In the genomic region with DNA sequence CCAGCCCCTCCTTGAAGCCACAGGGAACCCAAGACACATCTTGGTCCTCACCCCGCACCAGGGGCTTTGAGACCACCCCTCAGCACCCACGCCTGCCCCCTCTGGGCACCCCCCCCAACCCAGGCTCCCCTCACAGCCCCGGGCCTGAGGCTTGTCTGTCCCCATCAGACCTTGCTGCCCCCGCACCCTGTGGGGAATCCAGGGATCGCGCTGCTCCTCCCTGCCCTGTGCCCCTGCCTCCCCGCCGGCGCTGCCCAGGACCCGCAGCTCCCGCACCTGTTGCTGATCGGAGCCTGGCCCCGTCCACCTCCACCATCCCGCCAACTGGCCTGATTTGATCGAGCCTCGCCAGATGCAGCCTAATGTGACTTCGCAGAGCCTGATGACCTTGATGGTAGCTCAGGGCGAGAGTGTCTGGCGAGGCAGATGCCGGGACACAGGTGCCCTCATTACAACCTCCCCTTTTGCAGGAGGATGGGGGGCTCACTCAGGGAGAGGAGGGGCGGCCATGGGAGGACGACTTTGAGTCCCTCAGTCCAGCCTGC, we compare ENCODE assay signal across 20 cellular contexts. TPM values are rescaled to one million over a fixed set of nuclear protein-coding genes. Genes with fewer than 3 reads are reported as not detected.
A peak's percentile ranks its signal among the peaks of the same experiment; 100 is the strongest.
DNase-seq lines count a peak whose midpoint lies in the region; ATAC-seq and TF ChIP-seq lines count a peak whose summit lies in the region.
"Had no signal": no experiment of that assay in that cellular context is flagged by ENCODE, and none has a peak within 500 bp of the region (broad histone marks: within the 10 kb centered on the region; RNA-seq: fewer than 3 reads in every experiment).

No MANE protein-coding gene starts in this region.

- no peaks in the 10 kb centered on the region for H3K36me3 Mint-ChIP-seq in endodermal cell (ENCODE audit: low read depth)
- H3K36me3 Mint-ChIP-seq: natural killer cell treated with Interleukin-12 subunit alpha and Interleukin-12 subunit beta and Interleukin-15 and Interleukin-18, amount 100 ng/mL, for 72 hours had no signal

- no peak overlapping the region for H3K4me3 Mint-ChIP-seq in endodermal cell
- H3K4me3 Mint-ChIP-seq: activated B cell treated with CpG ODN at 0.5 μM for 24 hours; CD4-positive, alpha-beta T cell; natural killer cell treated with Interleukin-12 subunit alpha and Interleukin-12 subunit beta and Interleukin-15 and Interleukin-18, amount 100 ng/mL, for 72 hours had no signal

- no peaks in the 10 kb centered on the region for H3K4me1 Mint-ChIP-seq in endodermal cell

- intact Hi-C loops in psoas muscle (cut with DNase I), result no loop called here

- ATAC-seq in RWPE2 (ENCODE audit: low read depth), result peak; percentile 45
- ATAC-seq in psoas muscle, result peak in 3 of 4 donors; percentile 10 to 27 (median 27)
- ATAC-seq in GM18511 (IDR thresholded peaks at IDR 0.05; ENCODE audit: unreplicated experiment), result no peak
- no peak for ATAC-seq in HG03039 (IDR thresholded peaks at IDR 0.05; ENCODE audit: unreplicated experiment)
- no peak for ATAC-seq in GM18519 (IDR thresholded peaks at IDR 0.05; ENCODE audit: low FRiP score, unreplicated experiment)
- ATAC-seq: left cardiac atrium had no signal

- H3K36me3 ChIP-seq in HEK293 (ENCODE audit: control insufficient read depth in 2 of 2, insufficient read depth in 1 of 2, low read length in 2 of 2) (no peaks in the 10 kb centered on the region), RWPE2 (ENCODE audit: low read depth) (no peaks in the 10 kb centered on the region), endodermal cell (ENCODE audit: control insufficient read depth, insufficient read depth, low read length) (no peaks in the 10 kb centered on the region), psoas muscle (ENCODE audit: insufficient read depth in 1 of 2, low read depth in 1 of 2) (no peaks in the 10 kb centered on the region)

- H3K9ac ChIP-seq in endodermal cell (ENCODE audit: extremely low read depth, low read length, poor library complexity, severe bottlenecking), result no peak overlapping the region

- H3K9me3 ChIP-seq in HEK293 (ENCODE audit: control insufficient read depth, insufficient read depth, low read depth, low read length) (no peaks in the 10 kb centered on the region), RWPE2 (ENCODE audit: severe bottlenecking) (no peaks in the 10 kb centered on the region), endodermal cell (ENCODE audit: control insufficient read depth, low read length) (no peaks in the 10 kb centered on the region), psoas muscle (no peaks in the 10 kb centered on the region)
- H3K9me3 ChIP-seq: testis had no signal

- no peaks in the 10 kb centered on the region for H3K9me3 Mint-ChIP-seq in endodermal cell
- H3K9me3 Mint-ChIP-seq: activated B cell treated with CpG ODN at 0.5 μM for 24 hours; CD4-positive, alpha-beta T cell; natural killer cell treated with Interleukin-12 subunit alpha and Interleukin-12 subunit beta and Interleukin-15 and Interleukin-18, amount 100 ng/mL, for 72 hours had no signal

- no peak for TF ChIP-seq CTCF in HEK293 (tag by site-specific recombination; IDR thresholded peaks at IDR 0.05)
- TF ChIP-seq CTCF in RWPE2 (IDR thresholded peaks at IDR 0.05; ENCODE audit: poor library complexity, severe bottlenecking), result no peak
- TF ChIP-seq CTCF in endodermal cell (conservative IDR thresholded peaks at IDR 0.05), result no peak
- TF ChIP-seq CTCF in psoas muscle (IDR thresholded peaks at IDR 0.05), result no peak

- H3K4me1 ChIP-seq in HEK293 (ENCODE audit: control insufficient read depth, insufficient read depth, low read length) (no peaks in the 10 kb centered on the region), RWPE2 (ENCODE audit: insufficient read depth, poor library complexity, severe bottlenecking) (peaks cover 3% of the 10 kb centered on the region), endodermal cell (ENCODE audit: control insufficient read depth, insufficient read depth, low read length) (no peaks in the 10 kb centered on the region), psoas muscle (no peaks in the 10 kb centered on the region)
- H3K4me1 ChIP-seq: testis had no signal

- CTCF ChIA-PET in HEK293 (lab: Yijun Ruan, JAX), result no interaction called here

- DNase-seq in RWPE2 (ENCODE audit: low spot score), result peak; percentile 66
- peak; percentile 69 for DNase-seq in endodermal cell
- DNase-seq in psoas muscle, result no peak
- DNase-seq: activated B cell treated with CpG ODN at 0.5 μM for 24 hours; activated CD4-positive, alpha-beta T cell treated with anti-CD3 and anti-CD28 coated beads, Interleukin-2, amount 50 U/mL, for 48 hours; cortex of kidney; DMS53; GF-D8; HCEC 1CT; left cardiac atrium; NCI-H1092; NCI-H2029 treated with DMSO at 0.1 percent for 48 hours; T-helper 9 cell; testis had no signal

- 83 to 89% methylated on average over 16 to 22 of the region's 22 CpGs for WGBS in endodermal cell (ENCODE audit: insufficient coverage in 1 of 2, insufficient read length in 1 of 2), 2 experiments
- 12 to 29% (median 19%) methylated on average over 17 to 22 of the region's 22 CpGs for WGBS in psoas muscle, 3 donors

- H3K27me3 ChIP-seq in RWPE2 (ENCODE audit: insufficient read depth, poor library complexity, severe bottlenecking), result no peaks in the 10 kb centered on the region
- H3K27me3 ChIP-seq in endodermal cell (ENCODE audit: control insufficient read depth, insufficient read depth, low read length, poor library complexity, severe bottlenecking), result no peaks in the 10 kb centered on the region
- peaks cover 0 to 10% (median 8%) of the 10 kb centered on the region in 3 donors for H3K27me3 ChIP-seq in psoas muscle (ENCODE audit: insufficient read depth in 3 of 3, low read length in 2 of 3)
- H3K27me3 ChIP-seq: testis had no signal

- H3K4me3 ChIP-seq in HEK293 (ENCODE audit: low read depth, low read length), result no peak overlapping the region
- H3K4me3 ChIP-seq in RWPE2 (ENCODE audit: severe bottlenecking), result no peak overlapping the region
- no peak overlapping the region for H3K4me3 ChIP-seq in endodermal cell (ENCODE audit: low read length)
- no peak overlapping the region for H3K4me3 ChIP-seq in psoas muscle
- H3K4me3 ChIP-seq: testis had no signal

- no peak overlapping the region for H3K27ac Mint-ChIP-seq in endodermal cell
- H3K27ac Mint-ChIP-seq: activated B cell treated with CpG ODN at 0.5 μM for 24 hours; CD4-positive, alpha-beta T cell; natural killer cell treated with Interleukin-12 subunit alpha and Interleukin-12 subunit beta and Interleukin-15 and Interleukin-18, amount 100 ng/mL, for 72 hours had no signal

- POLR2A ChIA-PET in HEK293 (lab: Yijun Ruan, JAX), result no interaction called here

- H3K27me3 Mint-ChIP-seq in endodermal cell (ENCODE audit: insufficient read depth), result no peaks in the 10 kb centered on the region

- no peak overlapping the region for H3K27ac ChIP-seq in HEK293 (ENCODE audit: extremely low read depth, low read depth, low read length)
- H3K27ac ChIP-seq in RWPE2 (ENCODE audit: poor library complexity, severe bottlenecking), result no peak overlapping the region
- H3K27ac ChIP-seq in endodermal cell (ENCODE audit: low read depth, low read length), result no peak overlapping the region
- no peak overlapping the region for H3K27ac ChIP-seq in psoas muscle
- H3K27ac ChIP-seq: testis had no signal

TF ChIP-seq in HEK293, 187 proteins besides CTCF, POLR2A, EP300 and RAD21:
- TF ChIP-seq ZNF544 (tag by site-specific recombination; IDR thresholded peaks at IDR 0.05), result no peak
- TF ChIP-seq ZNF785 (tag by site-specific recombination; IDR thresholded peaks at IDR 0.05), result no peak
- no peak for TF ChIP-seq ZNF658 (tag by site-specific recombination; IDR thresholded peaks at IDR 0.05)
- TF ChIP-seq SCRT2 (tag by site-specific recombination; IDR thresholded peaks at IDR 0.05), result peak; percentile 87
- TF ChIP-seq SCRT1 (tag by site-specific recombination; IDR thresholded peaks at IDR 0.05; ENCODE audit: borderline replicate concordance), result peak; percentile 88

RNA-seq across cellular contexts. Expression of a gene that starts 29.0 kb away (rescaled TPM):
- total RNA-seq in endodermal cell, result 10 to 100 TPM; 24.8 to 37.6 TPM
- 13.3 TPM for polyA plus RNA-seq in endodermal cell (2013, experiment 1 of 2)
- 12.0 TPM for polyA plus RNA-seq in endodermal cell (2013, experiment 2 of 2)
- 1 to 10 TPM; 2.4 to 6.3 (median 3.8) TPM for total RNA-seq in psoas muscle
- 1 to 10 TPM; 5.9 to 7.0 (median 6.3) TPM for polyA plus RNA-seq in psoas muscle

RNA-seq across cellular contexts. Expression of a gene that starts 38.0 kb away (rescaled TPM):
- total RNA-seq in endodermal cell, result 100 to 1,000 TPM in 1 of 2 donors, 10 to 100 TPM in 1; 99.4 to 105 TPM
- 71.3 TPM for polyA plus RNA-seq in endodermal cell (2013, experiment 1 of 2)
- polyA plus RNA-seq in endodermal cell (2013, experiment 2 of 2), result 64.8 TPM
- total RNA-seq in psoas muscle, result 100 to 1,000 TPM in 2 of 4 donors, 10 to 100 TPM in 2; 93.0 to 175 (median 104) TPM
- polyA plus RNA-seq in psoas muscle, result 100 to 1,000 TPM; 222 to 558 (median 242) TPM

RNA-seq across cellular contexts. Expression of a gene that starts 57.3 kb away (rescaled TPM):
- total RNA-seq in endodermal cell, result 100 to 1,000 TPM; 114 to 130 TPM
- polyA plus RNA-seq in endodermal cell (2013, experiment 1 of 2), result 127 TPM
- 107 TPM for polyA plus RNA-seq in endodermal cell (2013, experiment 2 of 2)
- 10 to 100 TPM; 38.6 to 74.5 (median 56.5) TPM for total RNA-seq in psoas muscle
- 100 to 1,000 TPM in 2 of 3 donors, 10 to 100 TPM in 1; 62.3 to 158 (median 139) TPM for polyA plus RNA-seq in psoas muscle

RNA-seq across cellular contexts. Expression of a gene that starts 57.5 kb away (rescaled TPM):
- total RNA-seq in endodermal cell (10 to 100 TPM; 41.2 to 47.8 TPM), psoas muscle (10 to 100 TPM in 3 of 4 donors, 1 to 10 TPM in 1; 7.8 to 15.6 (median 11.9) TPM)
- polyA plus RNA-seq in endodermal cell (2013, experiment 1 of 2), result 51.0 TPM
- 46.8 TPM for polyA plus RNA-seq in endodermal cell (2013, experiment 2 of 2)
- polyA plus RNA-seq in psoas muscle, result 10 to 100 TPM; 23.2 to 29.3 (median 29.1) TPM

Comparison
In these comparisons a context has a peak if more than half of its experiments do, and no peak if none do; other contexts are left out.
1. ATAC-seq: peak in RWPE2 (single experiment) and psoas muscle (3 of 4); none in GM18511 (single experiment), HG03039 (single experiment) and GM18519 (single experiment).
2. DNase-seq: peak in RWPE2 (single experiment) and endodermal cell (single experiment); none in psoas muscle (0 of 2).